ENCODE assay signal across 10 cellular contexts in the genomic region with DNA sequence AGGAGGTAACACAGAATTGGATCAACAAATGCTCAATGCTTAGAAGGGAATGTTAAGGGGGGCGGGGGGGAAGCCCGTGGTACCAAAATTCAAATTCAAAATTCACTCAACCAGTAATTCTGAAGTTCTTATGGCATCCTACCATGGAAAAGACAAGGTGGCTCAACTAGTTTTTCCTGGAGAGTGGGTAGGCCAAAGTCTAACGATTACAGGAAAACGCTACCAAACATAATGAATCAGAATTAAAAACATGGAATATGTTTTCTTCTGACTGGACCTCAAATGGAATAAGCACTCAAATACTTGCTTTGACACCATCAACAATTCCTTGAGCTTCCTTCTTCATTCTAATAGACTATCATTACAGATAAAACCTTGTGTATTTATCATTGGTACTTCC. TPM values are rescaled to one million over a fixed set of nuclear protein-coding genes. Genes with fewer than 3 reads are reported as not detected.
A peak's percentile ranks its signal among the peaks of the same experiment; 100 is the strongest.
DNase-seq lines count a peak whose midpoint lies in the region; ATAC-seq, FAIRE-seq and TF ChIP-seq lines count a peak whose summit lies in the region.
"Had no signal": no experiment of that assay in that cellular context is flagged by ENCODE, and none has a peak within 500 bp of the region (broad histone marks: within the 10 kb centered on the region; RNA-seq: fewer than 3 reads in every experiment).

No MANE protein-coding gene starts in this region.

- POLR2A ChIA-PET in K562 (lab: Yijun Ruan, JAX), result interaction anchor here (0.8 to 2.0 kb wide), 7 partner anchors 9 to 86 kb away, joined by 3 to 15 read pairs (median 6); a partner anchor contains a TSS

- TF ChIP-seq RAD21 in K562 (CRISPR knock-in tag; conservative IDR thresholded peaks at IDR 0.05 in 1 of 2, IDR thresholded peaks at IDR 0.05 in 1 of 2), result no peak

- no peak overlapping the region for H2AFZ ChIP-seq in K562 (ENCODE audit: low read depth, low read length)

- H3K27ac Mint-ChIP-seq in stimulated activated naive CD8-positive, alpha-beta T cell treated with anti-CD3 and anti-CD28 coated beads, Interleukin-15, Interleukin-2, amounts not matched to agents 100 ng/mL and 50 ng/mL, for 24 hours, result peak overlapping the region; percentile 90
- H3K27ac Mint-ChIP-seq in memory B cell, result peak overlapping the region; percentile 74

- peaks cover 28 to 44% of the 10 kb centered on the region in 2 experiments for H3K4me1 ChIP-seq in K562 (replicated peaks in 1 of 2; ENCODE audit: control insufficient read depth in 2 of 2, insufficient read depth in 2 of 2, low read length in 2 of 2)

- DNase-seq in stimulated activated naive CD8-positive, alpha-beta T cell treated with anti-CD3 and anti-CD28 coated beads, Interleukin-15, Interleukin-2, amounts not matched to agents 100 U/mL and 50 U/mL, for 24 hours, result no peak
- no peak for DNase-seq in K562 (ENCODE audit: extremely low read depth in 1 of 4, low spot score in 3 of 4)
- DNase-seq in memory B cell (ENCODE audit: low spot score in 2 of 2), result no peak
- DNase-seq in omental fat pad (ENCODE audit: low spot score), result no peak
- DNase-seq in dedifferentiated amniotic fluid mesenchymal stem cell (ENCODE audit: extremely low spot score), result no peak
- no peak for DNase-seq in NCI-H345 (lab: John Stamatoyannopoulos, UW)
- DNase-seq: foreskin melanocyte had no signal

- BruUV-seq in K562 (replicated peaks; lab: Mats Ljungman, UMichigan), result no TSS peak

- no peak for ATAC-seq in stimulated activated naive CD8-positive, alpha-beta T cell treated with anti-CD3 and anti-CD28 coated beads, Interleukin-15, Interleukin-2, amounts not matched to agents 100 U/mL and 50 U/mL, for 24 hours
- ATAC-seq in K562, result no peak
- no peak for ATAC-seq in memory B cell (ENCODE audit: low read depth)
- ATAC-seq in omental fat pad (ENCODE audit: low FRiP score), result no peak
- no peak for ATAC-seq in HG03469 (IDR thresholded peaks at IDR 0.05; ENCODE audit: unreplicated experiment)

- in situ Hi-C loops in K562 (cut with MboI), result loop anchor here (10.0 kb wide), 1 partner anchor 78 kb away; a partner anchor contains a TSS

- H3K4me3 Mint-ChIP-seq in stimulated activated naive CD8-positive, alpha-beta T cell treated with anti-CD3 and anti-CD28 coated beads, Interleukin-15, Interleukin-2, amounts not matched to agents 100 ng/mL and 50 ng/mL, for 24 hours, result peak overlapping the region; percentile 99
- peak overlapping the region; percentile 21 for H3K4me3 Mint-ChIP-seq in memory B cell

- H4K20me1 ChIP-seq in K562 (replicated peaks; ENCODE audit: control insufficient read depth, insufficient read depth, low read length), result peaks cover 48% of the 10 kb centered on the region

- TF ChIP-seq POLR2A in K562 (conservative IDR thresholded peaks at IDR 0.05), result no peak

- TF ChIP-seq EP300 in K562 (IDR thresholded peaks at IDR 0.05; ENCODE audit: low read length), result no peak

- H3K79me2 ChIP-seq in K562 (ENCODE audit: control insufficient read depth, insufficient read depth, low read length), result peaks cover 73% of the 10 kb centered on the region

- peaks cover 70% of the 10 kb centered on the region for H3K4me1 Mint-ChIP-seq in stimulated activated naive CD8-positive, alpha-beta T cell treated with anti-CD3 and anti-CD28 coated beads, Interleukin-15, Interleukin-2, amounts not matched to agents 100 ng/mL and 50 ng/mL, for 24 hours (ENCODE audit: low read depth)
- H3K4me1 Mint-ChIP-seq in memory B cell, result peaks cover 50% of the 10 kb centered on the region

- TF ChIP-seq CTCF in K562 (IDR thresholded peaks at IDR 0.05 in 2 of 3, conservative IDR thresholded peaks at IDR 0.05 in 1 of 3; ENCODE audit: insufficient read depth in 2 of 3, low read depth in 1 of 3, low read length in 3 of 3) (no peak), omental fat pad (IDR thresholded peaks at IDR 0.05) (no peak)

- CTCF ChIA-PET in K562 (lab: Yijun Ruan, JAX; ENCODE audit: low intra/inter-chr PET ratio), result no interaction called here

- peaks cover 28% of the 10 kb centered on the region for H3K9me1 ChIP-seq in K562 (ENCODE audit: control insufficient read depth, insufficient read depth, low read length)

- H3K27me3 Mint-ChIP-seq in stimulated activated naive CD8-positive, alpha-beta T cell treated with anti-CD3 and anti-CD28 coated beads, Interleukin-15, Interleukin-2, amounts not matched to agents 100 ng/mL and 50 ng/mL, for 24 hours, result no peaks in the 10 kb centered on the region
- no peaks in the 10 kb centered on the region for H3K27me3 Mint-ChIP-seq in memory B cell

- intact Hi-C loops in K562 (cut with micrococcal nuclease), result no loop called here

- H3K9ac ChIP-seq in K562 (ENCODE audit: insufficient read depth in 1 of 2, low read depth in 2 of 2, low read length in 2 of 2), result peak overlapping the region; percentile 46 to 100

- H3K27me3 ChIP-seq in K562 (ENCODE audit: control insufficient read depth in 2 of 2, insufficient read depth in 2 of 2, low read length in 2 of 2), result no peaks in the 10 kb centered on the region

- peaks cover 75% of the 10 kb centered on the region for H3K36me3 Mint-ChIP-seq in stimulated activated naive CD8-positive, alpha-beta T cell treated with anti-CD3 and anti-CD28 coated beads, Interleukin-15, Interleukin-2, amounts not matched to agents 100 ng/mL and 50 ng/mL, for 24 hours (ENCODE audit: low read depth)
- peaks cover 32% of the 10 kb centered on the region for H3K36me3 Mint-ChIP-seq in memory B cell

- H3K9me3 ChIP-seq in K562 (replicated peaks; ENCODE audit: control insufficient read depth, insufficient read depth, low read depth, low read length), result no peaks in the 10 kb centered on the region

- peak overlapping the region; percentile 37; the same call in 1 of the 3 replicates for H3K27ac ChIP-seq in K562 (ENCODE audit: extremely low read depth, low read depth, low read length)

- peaks cover 73% of the 10 kb centered on the region for H3K36me3 ChIP-seq in K562 (ENCODE audit: control insufficient read depth, insufficient read depth, low read length)

- FAIRE-seq in K562 (lab: Jason Lieb, UNC), result no peak
- FAIRE-seq: G401.6 had no signal

- WGBS in K562 (ENCODE audit: insufficient coverage, low coverage, missing lambda C conversion rate), result 10% methylated on average over 4 of the region's 4 CpGs

- no peaks in the 10 kb centered on the region for H3K9me3 Mint-ChIP-seq in stimulated activated naive CD8-positive, alpha-beta T cell treated with anti-CD3 and anti-CD28 coated beads, Interleukin-15, Interleukin-2, amounts not matched to agents 100 ng/mL and 50 ng/mL, for 24 hours
- H3K9me3 Mint-ChIP-seq in memory B cell, result no peaks in the 10 kb centered on the region

- H3K4me2 ChIP-seq in K562 (ENCODE audit: insufficient read depth, low read length), result peak overlapping the region; percentile 99

- H3K4me3 ChIP-seq in K562, result peak overlapping the region; percentile 89

RNA-seq across cellular contexts. Expression of a gene that starts 2.3 kb away (rescaled TPM):
- total RNA-seq in K562 (2011; cell fraction: chromatin; rRNA removed; ENCODE audit: low replicate concordance), result 132 and 260 TPM in 2 replicates
- 93.4 and 98.8 TPM in 2 replicates for total RNA-seq in K562 (2011; cell fraction: nucleolus; rRNA removed)
- 176 and 303 TPM in 2 replicates for total RNA-seq in K562 (2011; cell fraction: nucleoplasm; rRNA removed)
- total RNA-seq in K562 (2014; rRNA removed), result 1,508 and 1,729 TPM in 2 replicates
- 2,249 and 2,401 TPM in 2 replicates for total RNA-seq in K562 (2014; rRNA removed; fragmentation: Illumina TruSeq; extraction: Trizol)
- 2,051 and 2,139 TPM in 2 replicates for total RNA-seq in K562 (2015; rRNA removed; fragmentation: Illumina TruSeq; extraction: Trizol)
- total RNA-seq in K562 (2021), result 1,030 and 1,135 TPM in 2 replicates
- 1,225 and 1,538 TPM in 2 replicates for polyA plus RNA-seq in K562 (2011; rRNA removed)
- 364 and 765 TPM in 2 replicates for polyA plus RNA-seq in K562 (2011; cell fraction: cytosol; rRNA removed)
- 212 and 417 TPM in 2 replicates for polyA plus RNA-seq in K562 (2011; cell fraction: nucleus; rRNA removed)
- polyA plus RNA-seq in K562 (2012), result 1,935 and 2,376 TPM in 2 replicates
- 1,591 and 1,645 TPM in 2 replicates for polyA plus RNA-seq in K562 (2014; fragmentation: Illumina TruSeq; extraction: Trizol)
- 1,000 to 10,000 TPM; 2,280 to 2,416 TPM for polyA plus RNA-seq in K562 (2014; fragmentation: Nextera tagmentation; extraction: Ambion mirVana)
- polyA plus RNA-seq in K562 (2014; rRNA removed), result 1,506 and 1,626 TPM in 2 replicates
- polyA minus RNA-seq in K562 (2011; rRNA and poly(A)+ RNA removed), result 1,074 and 1,137 TPM in 2 replicates
- polyA minus RNA-seq in K562 (2011; cell fraction: cytosol; rRNA and poly(A)+ RNA removed), result 239 and 257 TPM in 2 replicates
- 60.7 and 154 TPM in 2 replicates for polyA minus RNA-seq in K562 (2011; cell fraction: nucleus; rRNA and poly(A)+ RNA removed)
- total RNA-seq in omental fat pad, result 1,000 to 10,000 TPM in 2 of 4 donors, 100 to 1,000 TPM in 2; 968 to 1,190 (median 1,074) TPM

RNA-seq across cellular contexts. Expression of a gene that starts 29.3 kb away (rescaled TPM):
- 116 and 247 TPM in 2 replicates for total RNA-seq in K562 (2011; cell fraction: chromatin; rRNA removed; ENCODE audit: low replicate concordance)
- 59.5 and 64.6 TPM in 2 replicates for total RNA-seq in K562 (2011; cell fraction: nucleolus; rRNA removed)
- total RNA-seq in K562 (2011; cell fraction: nucleoplasm; rRNA removed), result 79.8 and 102 TPM in 2 replicates
- total RNA-seq in K562 (2014; rRNA removed), result 65.1 and 67.2 TPM in 2 replicates
- 149 and 170 TPM in 2 replicates for total RNA-seq in K562 (2014; rRNA removed; fragmentation: Illumina TruSeq; extraction: Trizol)
- 119 and 124 TPM in 2 replicates for total RNA-seq in K562 (2015; rRNA removed; fragmentation: Illumina TruSeq; extraction: Trizol)
- total RNA-seq in K562 (2021), result 82.2 and 83.9 TPM in 2 replicates
- polyA plus RNA-seq in K562 (2011; rRNA removed), result 95.7 and 140 TPM in 2 replicates
- polyA plus RNA-seq in K562 (2011; cell fraction: cytosol; rRNA removed), result 65.5 and 79.1 TPM in 2 replicates
- polyA plus RNA-seq in K562 (2011; cell fraction: nucleus; rRNA removed), result 48.2 and 74.4 TPM in 2 replicates
- polyA plus RNA-seq in K562 (2012), result 70.3 and 108 TPM in 2 replicates
- polyA plus RNA-seq in K562 (2014; fragmentation: Illumina TruSeq; extraction: Trizol), result 148 and 152 TPM in 2 replicates
- 100 to 1,000 TPM; 175 to 179 TPM for polyA plus RNA-seq in K562 (2014; fragmentation: Nextera tagmentation; extraction: Ambion mirVana)
- polyA plus RNA-seq in K562 (2014; rRNA removed), result 105 and 109 TPM in 2 replicates
- polyA minus RNA-seq in K562 (2011; rRNA and poly(A)+ RNA removed), result 172 TPM in 2 replicates
- 31.9 and 46.5 TPM in 2 replicates for polyA minus RNA-seq in K562 (2011; cell fraction: cytosol; rRNA and poly(A)+ RNA removed)
- 44.2 and 85.0 TPM in 2 replicates for polyA minus RNA-seq in K562 (2011; cell fraction: nucleus; rRNA and poly(A)+ RNA removed)
- 10 to 100 TPM in 1 of 4 donors, 1 to 10 TPM in 3; 2.8 to 10.7 (median 5.5) TPM for total RNA-seq in omental fat pad

RNA-seq across cellular contexts. Expression of a gene that starts 34.7 kb away (rescaled TPM):
- 48.9 and 100 TPM in 2 replicates for total RNA-seq in K562 (2011; cell fraction: chromatin; rRNA removed; ENCODE audit: low replicate concordance)
- total RNA-seq in K562 (2011; cell fraction: nucleolus; rRNA removed), result 50.0 and 54.2 TPM in 2 replicates
- 77.5 and 136 TPM in 2 replicates for total RNA-seq in K562 (2011; cell fraction: nucleoplasm; rRNA removed)
- total RNA-seq in K562 (2014; rRNA removed), result 169 and 231 TPM in 2 replicates
- 280 and 322 TPM in 2 replicates for total RNA-seq in K562 (2014; rRNA removed; fragmentation: Illumina TruSeq; extraction: Trizol)
- 251 and 256 TPM in 2 replicates for total RNA-seq in K562 (2015; rRNA removed; fragmentation: Illumina TruSeq; extraction: Trizol)
- total RNA-seq in K562 (2021), result 441 and 454 TPM in 2 replicates
- 163 and 170 TPM in 2 replicates for polyA plus RNA-seq in K562 (2011; rRNA removed)
- 35.7 and 66.1 TPM in 2 replicates for polyA plus RNA-seq in K562 (2011; cell fraction: cytosol; rRNA removed)
- polyA plus RNA-seq in K562 (2011; cell fraction: nucleus; rRNA removed), result 35.8 and 51.1 TPM in 2 replicates
- polyA plus RNA-seq in K562 (2012), result 358 and 436 TPM in 2 replicates
- 501 and 516 TPM in 2 replicates for polyA plus RNA-seq in K562 (2014; fragmentation: Illumina TruSeq; extraction: Trizol)
- polyA plus RNA-seq in K562 (2014; fragmentation: Nextera tagmentation; extraction: Ambion mirVana), result 100 to 1,000 TPM; 163 to 185 TPM
- 213 and 263 TPM in 2 replicates for polyA plus RNA-seq in K562 (2014; rRNA removed)
- 140 and 159 TPM in 2 replicates for polyA minus RNA-seq in K562 (2011; rRNA and poly(A)+ RNA removed)
- polyA minus RNA-seq in K562 (2011; cell fraction: cytosol; rRNA and poly(A)+ RNA removed), result 139 and 142 TPM in 2 replicates
- 24.8 and 39.2 TPM in 2 replicates for polyA minus RNA-seq in K562 (2011; cell fraction: nucleus; rRNA and poly(A)+ RNA removed)
- total RNA-seq in omental fat pad, result 100 to 1,000 TPM in 1 of 4 donors, 10 to 100 TPM in 3; 80.7 to 103 (median 84.6) TPM

RNA-seq across cellular contexts. Expression of a gene that starts 40.3 kb away (rescaled TPM):
- 0.72 and 1.5 TPM in 2 replicates for total RNA-seq in K562 (2011; cell fraction: chromatin; rRNA removed; ENCODE audit: low replicate concordance)
- 0.66 and 0.83 TPM in 2 replicates for total RNA-seq in K562 (2011; cell fraction: nucleolus; rRNA removed)
- 3.8 and 4.6 TPM in 2 replicates for total RNA-seq in K562 (2011; cell fraction: nucleoplasm; rRNA removed)
- total RNA-seq in K562 (2014; rRNA removed) (0.94 and 1.1 TPM in 2 replicates), K562 (2014; rRNA removed; fragmentation: Illumina TruSeq; extraction: Trizol) (0.99 and 1.1 TPM in 2 replicates), K562 (2015; rRNA removed; fragmentation: Illumina TruSeq; extraction: Trizol) (0.47 and 1.1 TPM in 2 replicates), K562 (2021) (0.85 and 1.3 TPM in 2 replicates), omental fat pad (10 to 100 TPM in 1 of 4 donors, 1 to 10 TPM in 2, not detected in 1; 3.1 to 18.7 (median 4.1) TPM)
- polyA plus RNA-seq in K562 (2011; rRNA removed) (1.4 and 1.7 TPM in 2 replicates), K562 (2014; fragmentation: Illumina TruSeq; extraction: Trizol) (0.64 and 0.83 TPM in 2 replicates), K562 (2014; fragmentation: Nextera tagmentation; extraction: Ambion mirVana) (under 1 TPM; 0.53 to 0.94 TPM), K562 (2014; rRNA removed) (0.40 and 0.84 TPM in 2 replicates)
- 0.25 and 0.47 TPM in 2 replicates for polyA plus RNA-seq in K562 (2011; cell fraction: cytosol; rRNA removed)
- 0.29 and 0.53 TPM in 2 replicates for polyA plus RNA-seq in K562 (2011; cell fraction: nucleus; rRNA removed)
- 0.66 and 1.1 TPM in 2 replicates for polyA plus RNA-seq in K562 (2012)
- polyA minus RNA-seq in K562 (2011; rRNA and poly(A)+ RNA removed), result 0.53 and 1.1 TPM in 2 replicates
- not detected in 2 replicates for polyA minus RNA-seq in K562 (2011; cell fraction: cytosol; rRNA and poly(A)+ RNA removed)
- not detected in 2 replicates for polyA minus RNA-seq in K562 (2011; cell fraction: nucleus; rRNA and poly(A)+ RNA removed)

Comparison
In these comparisons a context has a peak if more than half of its experiments do, and no peak if none do; other contexts are left out.
1. RNA of a gene that starts 29.3 kb away (total RNA-seq): 59.5 to 247 TPM in K562; 2.8 to 10.7 TPM in omental fat pad; every median in the first group is over 4 times any median in the second.